In the genomic region with DNA sequence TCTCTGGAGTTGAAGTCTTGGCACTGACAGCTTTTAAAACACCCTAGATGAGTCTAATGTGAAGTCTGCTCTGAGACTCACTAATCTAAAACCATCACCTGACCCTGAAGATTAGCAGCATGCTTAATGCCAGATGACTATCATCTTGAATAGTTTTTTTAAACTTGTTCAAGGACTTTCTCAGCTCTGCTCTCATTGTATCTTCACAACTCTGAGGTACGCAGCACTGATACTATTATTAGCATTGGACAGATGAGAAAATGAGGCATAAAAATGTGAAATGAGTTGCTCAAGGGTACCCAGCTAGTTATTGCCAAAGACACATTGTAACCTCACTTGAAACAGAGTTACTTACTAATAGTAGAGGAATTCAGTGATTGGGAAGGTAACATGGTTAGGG, we compare ENCODE assay signal across 9 cellular contexts. TPM values are rescaled to one million over a fixed set of nuclear protein-coding genes. Genes with fewer than 3 reads are reported as not detected.
DNase-seq lines count a peak whose midpoint lies in the region; ATAC-seq and TF ChIP-seq lines count a peak whose summit lies in the region.
"Had no signal": no experiment of that assay in that cellular context is flagged by ENCODE, and none has a peak within 500 bp of the region (broad histone marks: within the 10 kb centered on the region; RNA-seq: fewer than 3 reads in every experiment).

No MANE protein-coding gene starts in this region.

- H3K9ac ChIP-seq in adipocyte (ENCODE audit: low read length), result peak overlapping the region; percentile 8

- no peaks in the 10 kb centered on the region for H3K9me3 ChIP-seq in CD8-positive, alpha-beta T cell (ENCODE audit: low read length)
- H3K9me3 ChIP-seq in adipocyte (ENCODE audit: control insufficient read depth, low read length), result no peaks in the 10 kb centered on the region
- no peaks in the 10 kb centered on the region for H3K9me3 ChIP-seq in naive thymus-derived CD4-positive, alpha-beta T cell (ENCODE audit: control insufficient read depth in 2 of 3, low read length in 3 of 3)
- no peaks in the 10 kb centered on the region for H3K9me3 ChIP-seq in mucosa of descending colon

- H3K27me3 ChIP-seq in CD8-positive, alpha-beta T cell (ENCODE audit: insufficient read depth, low read length), result no peaks in the 10 kb centered on the region
- H3K27me3 ChIP-seq in adipocyte (replicated peaks; ENCODE audit: control insufficient read depth, insufficient read depth, low read length), result no peaks in the 10 kb centered on the region
- H3K27me3 ChIP-seq in naive thymus-derived CD4-positive, alpha-beta T cell (ENCODE audit: control insufficient read depth in 2 of 2, insufficient read depth in 2 of 2, low read length in 2 of 2), result no peaks in the 10 kb centered on the region

- peak overlapping the region; percentile 77 for H3K27ac Mint-ChIP-seq in CD8-positive, alpha-beta T cell
- H3K27ac Mint-ChIP-seq in HFFc6, result peak overlapping the region; percentile 60
- H3K27ac Mint-ChIP-seq in naive thymus-derived CD4-positive, alpha-beta T cell, result peak overlapping the region in 7 of 9 donors; percentile 24 to 82 (median 71)

- H3K36me3 Mint-ChIP-seq in CD8-positive, alpha-beta T cell, result peaks cover 14% of the 10 kb centered on the region
- H3K36me3 Mint-ChIP-seq in HFFc6 (ENCODE audit: low read depth), result peaks cover 3% of the 10 kb centered on the region; the same call in 1 of the 2 replicates
- peaks cover 0 to 19% (median 5%) of the 10 kb centered on the region in 5 donors for H3K36me3 Mint-ChIP-seq in naive thymus-derived CD4-positive, alpha-beta T cell

- intact Hi-C loops in CD8-positive, alpha-beta T cell (cut with DNase I, micrococcal nuclease), result loop anchor here (2.0 to 10.0 kb wide), 2 partner anchors 17 to 951 kb away; no protein-coding TSS in a partner anchor
- intact Hi-C loops in naive thymus-derived CD4-positive, alpha-beta T cell (cut with micrococcal nuclease), result loop anchor here (1.0 to 10.0 kb wide), 3 partner anchors 10 to 1049 kb away; a partner anchor contains a TSS
- intact Hi-C loops in mucosa of descending colon (cut with DNase I, micrococcal nuclease), result no loop called here

- DNase-seq in CD8-positive, alpha-beta T cell, result no peak
- DNase-seq in HFFc6 (peak; percentile 61), adipocyte (ENCODE audit: low read depth) (peak; percentile 54), mucosa of descending colon (no peak), NOMO-1 treated with DMSO at 0.1 percent for 48 hours (lab: John Stamatoyannopoulos, UW; ENCODE audit: unreplicated experiment) (no peak)
- DNase-seq in naive thymus-derived CD4-positive, alpha-beta T cell, result no peak
- no peak for DNase-seq in activated CD4-positive, CD25-positive, alpha-beta regulatory T cell treated with anti-CD3 and anti-CD28 coated beads, Interleukin-2, amount 50 U/mL, for 72 hours
- DNase-seq: cortex of kidney had no signal

- no peak for TF ChIP-seq CTCF in CD8-positive, alpha-beta T cell (IDR thresholded peaks at IDR 0.05)
- TF ChIP-seq CTCF in HFFc6 (IDR thresholded peaks at IDR 0.05), result no peak
- no peak for TF ChIP-seq CTCF in mucosa of descending colon (IDR thresholded peaks at IDR 0.05)

- no peaks in the 10 kb centered on the region for H3K27me3 Mint-ChIP-seq in CD8-positive, alpha-beta T cell (ENCODE audit: low read depth)
- peaks cover 3% of the 10 kb centered on the region for H3K27me3 Mint-ChIP-seq in HFFc6 (ENCODE audit: insufficient read depth)
- no peaks in the 10 kb centered on the region for H3K27me3 Mint-ChIP-seq in naive thymus-derived CD4-positive, alpha-beta T cell

- H3K4me3 ChIP-seq in CD8-positive, alpha-beta T cell (ENCODE audit: low read depth, low read length), result no peak overlapping the region
- H3K4me3 ChIP-seq in adipocyte (ENCODE audit: low read length) (peak overlapping the region; percentile 16), mucosa of descending colon (no peak overlapping the region)
- no peak overlapping the region for H3K4me3 ChIP-seq in naive thymus-derived CD4-positive, alpha-beta T cell (ENCODE audit: low read length)

- no peak overlapping the region for H3K27ac ChIP-seq in CD8-positive, alpha-beta T cell (ENCODE audit: low read depth, low read length)
- peak overlapping the region; percentile 11 for H3K27ac ChIP-seq in naive thymus-derived CD4-positive, alpha-beta T cell (ENCODE audit: low read depth, low read length)

- no peaks in the 10 kb centered on the region for H3K36me3 ChIP-seq in CD8-positive, alpha-beta T cell (ENCODE audit: insufficient read depth, low read length)
- no peaks in the 10 kb centered on the region for H3K36me3 ChIP-seq in adipocyte (ENCODE audit: control insufficient read depth, insufficient read depth, low read length, severe bottlenecking)
- H3K36me3 ChIP-seq in naive thymus-derived CD4-positive, alpha-beta T cell (ENCODE audit: control insufficient read depth in 2 of 3, insufficient read depth in 3 of 3, low read length in 3 of 3), result peaks cover 0 to 19% (median 0%) of the 10 kb centered on the region in 3 experiments
- no peaks in the 10 kb centered on the region for H3K36me3 ChIP-seq in mucosa of descending colon (ENCODE audit: low read depth)

- no peak for ATAC-seq in CD8-positive, alpha-beta T cell
- no peak for ATAC-seq in naive thymus-derived CD4-positive, alpha-beta T cell
- ATAC-seq in mucosa of descending colon, result no peak
- ATAC-seq in HG02938 (IDR thresholded peaks at IDR 0.05; ENCODE audit: unreplicated experiment), result no peak

- no peaks in the 10 kb centered on the region for H3K9me3 Mint-ChIP-seq in CD8-positive, alpha-beta T cell
- H3K9me3 Mint-ChIP-seq in HFFc6, result no peaks in the 10 kb centered on the region
- peaks cover 0 to 3% (median 0%) of the 10 kb centered on the region in 11 donors for H3K9me3 Mint-ChIP-seq in naive thymus-derived CD4-positive, alpha-beta T cell

- peak overlapping the region; percentile 71 for H3K4me3 Mint-ChIP-seq in CD8-positive, alpha-beta T cell
- peak overlapping the region; percentile 38 for H3K4me3 Mint-ChIP-seq in HFFc6
- peak overlapping the region in 7 of 10 donors; percentile 64 to 77 (median 70) for H3K4me3 Mint-ChIP-seq in naive thymus-derived CD4-positive, alpha-beta T cell

- H3K4me1 ChIP-seq in CD8-positive, alpha-beta T cell (ENCODE audit: insufficient read depth, low read length), result peaks cover 71% of the 10 kb centered on the region
- H3K4me1 ChIP-seq in adipocyte (ENCODE audit: control insufficient read depth, insufficient read depth, low read length) (peaks cover 38% of the 10 kb centered on the region), mucosa of descending colon (ENCODE audit: low read depth) (peaks cover 14% of the 10 kb centered on the region)
- H3K4me1 ChIP-seq in naive thymus-derived CD4-positive, alpha-beta T cell (ENCODE audit: control insufficient read depth in 2 of 2, insufficient read depth in 2 of 2, low read length in 2 of 2), result peaks cover 64 to 65% of the 10 kb centered on the region in 2 donors

- CTCF ChIA-PET in CD8-positive, alpha-beta T cell (lab: Charles Lee), result interaction anchor here (0.8 to 1.1 kb wide), 4 partner anchors 8 to 50 kb away, joined by 3 read pairs; no protein-coding TSS in a partner anchor
- CTCF ChIA-PET in naive thymus-derived CD4-positive, alpha-beta T cell (lab: Charles Lee), result interaction anchor here (0.7 to 1.6 kb wide), 2 partner anchors 14 to 47 kb away, joined by 3 read pairs; no protein-coding TSS in a partner anchor

- POLR2A ChIA-PET in CD8-positive, alpha-beta T cell (lab: Charles Lee), result interaction anchor here (0.5 to 1.6 kb wide), 5 partner anchors 13 to 107 kb away, joined by 3 to 7 read pairs (median 3); no protein-coding TSS in a partner anchor
- POLR2A ChIA-PET in naive thymus-derived CD4-positive, alpha-beta T cell (lab: Charles Lee), result interaction anchor here (0.6 to 6.0 kb wide), 8 partner anchors 8 to 139 kb away, joined by 3 to 30 read pairs (median 6); no protein-coding TSS in a partner anchor

- H3K4me1 Mint-ChIP-seq in CD8-positive, alpha-beta T cell (ENCODE audit: low read depth), result peaks cover 21% of the 10 kb centered on the region
- H3K4me1 Mint-ChIP-seq in HFFc6 (ENCODE audit: low read depth), result no peaks in the 10 kb centered on the region
- H3K4me1 Mint-ChIP-seq in naive thymus-derived CD4-positive, alpha-beta T cell, result peaks cover 0 to 18% (median 2%) of the 10 kb centered on the region in 7 donors

RNA-seq across cellular contexts. Expression of a gene that starts 4.8 kb away (rescaled TPM):
- 100 to 1,000 TPM; 440 to 464 TPM for total RNA-seq in CD8-positive, alpha-beta T cell
- total RNA-seq in HFFc6 (2021; fragmentation: NEBNext Ultra II Directional; extraction: Animal tissue kit (Norgen Biotek cat#: 25700)), result 10 to 100 TPM; 78.2 to 98.5 (median 88.6) TPM
- total RNA-seq in naive thymus-derived CD4-positive, alpha-beta T cell, result 100 to 1,000 TPM; 172 to 283 (median 249) TPM
- polyA plus RNA-seq in naive thymus-derived CD4-positive, alpha-beta T cell, result 100 to 1,000 TPM; 235 to 263 TPM
- total RNA-seq in mucosa of descending colon, result 100 to 1,000 TPM; 116 to 157 (median 132) TPM

Comparison
In these comparisons a context has a peak if more than half of its experiments do, and no peak if none do; other contexts are left out.
1. DNase-seq: peak in HFFc6 (single experiment) and adipocyte (single experiment); none in CD8-positive, alpha-beta T cell (0 of 7), naive thymus-derived CD4-positive, alpha-beta T cell (0 of 9), mucosa of descending colon (0 of 3), activated CD4-positive, CD25-positive, alpha-beta regulatory T cell treated with anti-CD3 and anti-CD28 coated beads, Interleukin-2, amount 50 U/mL, for 72 hours (single experiment) and NOMO-1 treated with DMSO at 0.1 percent for 48 hours (single experiment).
2. intact Hi-C loops: an anchor here in CD8-positive, alpha-beta T cell (2.0 to 10.0 kb wide) and naive thymus-derived CD4-positive, alpha-beta T cell (1.0 to 10.0 kb wide); none called in mucosa of descending colon.
3. Peak in every context shown above with its lines, with median percentiles within 50 percentile points of each other: H3K27ac Mint-ChIP-seq and H3K4me3 Mint-ChIP-seq.